ENCODE assay signal across 15 cellular contexts in genomic region chr12:131233737-131234474, GRCh38.
"Had no signal": no experiment of that assay in that cellular context is flagged by ENCODE, and none has a peak within 500 bp of the region (broad histone marks: within the 10 kb centered on the region; RNA-seq: fewer than 3 reads in every experiment).

No MANE protein-coding gene starts in this region.

- DNase-seq: activated CD4-positive, alpha-beta memory T cell treated with anti-CD3 and anti-CD28 coated beads for 36 hours; activated gamma-delta T cell; activated naive CD8-positive, alpha-beta T cell treated with anti-CD3 and anti-CD28 coated beads, Interleukin-2, amount 10 ng/mL, durations not matched to agents 7 days and 5 days; activated T-cell treated with anti-CD3 and anti-CD28 coated beads, Interleukin-2, amount 50 U/mL, for 4 hours; anterior cingulate cortex; glutamatergic neuron; immature natural killer cell; left colon; stimulated activated CD4-positive, alpha-beta T cell treated with anti-CD3 and anti-CD28 coated beads, Interleukin-4, amount 100 ng/mL, for 1 hour had no signal

- H3K27ac Mint-ChIP-seq: activated CD4-positive, alpha-beta memory T cell treated with anti-CD3 and anti-CD28 coated beads for 36 hours; activated naive CD8-positive, alpha-beta T cell treated with anti-CD3 and anti-CD28 coated beads, Interleukin-2, amount 10 ng/mL, durations not matched to agents 7 days and 5 days; immature natural killer cell; natural killer cell treated with Interleukin-12 subunit alpha and Interleukin-12 subunit beta and Interleukin-15 and Interleukin-18, amount 100 ng/mL, for 72 hours; stimulated activated naive CD8-positive, alpha-beta T cell treated with anti-CD3 and anti-CD28 coated beads, Interleukin-15, Interleukin-2, amounts not matched to agents 100 ng/mL and 50 ng/mL, for 24 hours; T-helper 2 cell treated with Interferon-gamma antibody and Interleukin-4, amounts not matched to agents 5 μg/mL and 100 μg/mL, for 36 hours had no signal

- ATAC-seq: activated T-cell treated with anti-CD3 and anti-CD28 coated beads, Interleukin-2, amount 50 U/mL, for 4 hours; natural killer cell treated with Interleukin-12 subunit alpha and Interleukin-12 subunit beta and Interleukin-15 and Interleukin-18, amount 100 ng/mL, for 72 hours had no signal

- H3K4me3 Mint-ChIP-seq: activated CD4-positive, alpha-beta memory T cell treated with anti-CD3 and anti-CD28 coated beads for 36 hours; activated naive CD8-positive, alpha-beta T cell treated with anti-CD3 and anti-CD28 coated beads, Interleukin-2, amount 10 ng/mL, durations not matched to agents 7 days and 5 days; activated T-cell treated with anti-CD3 and anti-CD28 coated beads, Interleukin-2, amount 50 U/mL, for 4 hours; immature natural killer cell; natural killer cell treated with Interleukin-12 subunit alpha and Interleukin-12 subunit beta and Interleukin-15 and Interleukin-18, amount 100 ng/mL, for 72 hours; stimulated activated naive CD8-positive, alpha-beta T cell treated with anti-CD3 and anti-CD28 coated beads, Interleukin-15, Interleukin-2, amounts not matched to agents 100 ng/mL and 50 ng/mL, for 24 hours; T-helper 2 cell treated with Interferon-gamma antibody and Interleukin-4, amounts not matched to agents 5 μg/mL and 100 μg/mL, for 36 hours had no signal

- H3K9me3 Mint-ChIP-seq: activated naive CD8-positive, alpha-beta T cell treated with anti-CD3 and anti-CD28 coated beads, Interleukin-2, amount 10 ng/mL, durations not matched to agents 7 days and 5 days; activated T-cell treated with anti-CD3 and anti-CD28 coated beads, Interleukin-2, amount 50 U/mL, for 4 hours; immature natural killer cell; natural killer cell treated with Interleukin-12 subunit alpha and Interleukin-12 subunit beta and Interleukin-15 and Interleukin-18, amount 100 ng/mL, for 72 hours; stimulated activated naive CD8-positive, alpha-beta T cell treated with anti-CD3 and anti-CD28 coated beads, Interleukin-15, Interleukin-2, amounts not matched to agents 100 ng/mL and 50 ng/mL, for 24 hours; T-helper 2 cell treated with Interferon-gamma antibody and Interleukin-4, amounts not matched to agents 5 μg/mL and 100 μg/mL, for 36 hours had no signal

- H3K4me3 ChIP-seq: breast epithelium, dorsolateral prefrontal cortex, esophagus muscularis mucosa had no signal

- H3K36me3 Mint-ChIP-seq: activated CD4-positive, alpha-beta memory T cell treated with anti-CD3 and anti-CD28 coated beads for 36 hours; activated naive CD8-positive, alpha-beta T cell treated with anti-CD3 and anti-CD28 coated beads, Interleukin-2, amount 10 ng/mL, durations not matched to agents 7 days and 5 days; immature natural killer cell; natural killer cell treated with Interleukin-12 subunit alpha and Interleukin-12 subunit beta and Interleukin-15 and Interleukin-18, amount 100 ng/mL, for 72 hours had no signal

- H3K27ac ChIP-seq: breast epithelium, dorsolateral prefrontal cortex, esophagus muscularis mucosa had no signal

- H3K36me3 ChIP-seq: breast epithelium, esophagus muscularis mucosa had no signal

- H3K4me1 ChIP-seq: breast epithelium had no signal

- H3K4me1 Mint-ChIP-seq: immature natural killer cell had no signal

- H3K27me3 ChIP-seq: dorsolateral prefrontal cortex had no signal
